ENCODE assay signal across 9 cellular contexts in the genomic region with DNA sequence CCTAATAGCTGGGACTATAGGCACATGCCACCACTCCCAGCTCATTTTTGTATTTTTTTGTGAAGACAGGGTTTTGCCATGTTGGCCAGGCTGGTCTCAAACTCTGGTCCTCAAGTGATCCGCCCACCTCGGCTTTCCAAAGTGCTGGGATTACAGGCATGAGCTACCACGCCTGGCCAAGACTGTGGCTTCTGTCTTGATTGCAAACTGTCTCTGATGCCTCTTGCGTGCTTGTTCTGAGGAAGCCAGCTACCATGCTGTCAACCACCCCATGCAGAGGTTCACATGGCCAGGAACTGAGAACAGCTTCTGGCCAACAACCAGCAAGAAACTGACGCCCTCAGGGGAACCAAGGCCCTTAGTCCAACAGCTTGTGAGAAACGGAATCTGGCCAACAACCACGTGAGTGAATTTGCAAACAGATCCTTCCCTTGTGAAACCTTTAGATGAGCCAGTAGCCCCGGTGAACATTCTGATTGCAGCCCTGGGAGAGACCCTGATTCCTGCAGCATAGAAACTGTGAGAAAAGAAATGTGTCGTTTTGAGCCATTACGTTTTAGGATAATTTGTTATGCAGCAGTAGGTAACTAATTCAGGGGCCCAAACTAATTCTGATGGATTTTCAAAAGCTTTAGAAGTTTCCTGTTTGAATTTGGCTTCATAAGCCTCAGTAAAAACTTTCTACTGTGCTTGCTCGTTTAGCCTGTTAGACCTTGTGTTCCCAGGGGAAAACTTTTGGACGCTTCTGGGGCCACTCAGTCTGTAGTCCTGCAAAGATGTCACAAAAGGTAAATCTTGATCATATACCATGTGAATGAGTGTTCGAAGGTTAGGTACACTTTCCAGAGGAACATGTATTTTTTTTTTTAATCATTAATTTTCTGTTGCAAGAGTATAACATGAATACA.
A peak's percentile ranks its signal among the peaks of the same experiment; 100 is the strongest.
DNase-seq lines count a peak whose midpoint lies in the region; ATAC-seq, FAIRE-seq and TF ChIP-seq lines count a peak whose summit lies in the region.
"Had no signal": no experiment of that assay in that cellular context is flagged by ENCODE, and none has a peak within 500 bp of the region (broad histone marks: within the 10 kb centered on the region; RNA-seq: fewer than 3 reads in every experiment).

No MANE protein-coding gene starts in this region.

- intact Hi-C loops in heart left ventricle (cut with DNase I): loop anchor here in 9 of 10 donors (1.0 to 10.0 kb wide), 6 partner anchors 91 to 551 kb away; no protein-coding TSS in a partner anchor

- no peak for DNase-seq in GM18507 (ENCODE audit: extremely low spot score, insufficient read length, low read depth)
- DNase-seq in NOMO-1 (lab: John Stamatoyannopoulos, UW; ENCODE audit: unreplicated experiment in 2 of 2): peak; percentile 46 to 56
- peak in 4 of 5 donors; percentile 33 to 71 (median 56) for DNase-seq in heart left ventricle
- no peak for DNase-seq in stimulated activated CD4-positive, alpha-beta T cell treated with anti-CD3 and anti-CD28 coated beads, Interleukin-15, amount 100 ng/mL, for 24 hours
- no peak for DNase-seq in activated CD4-positive, alpha-beta T cell treated with anti-CD3 and anti-CD28 coated beads, Interleukin-2, amount 50 U/mL, for 48 hours
- no peak for DNase-seq in activated naive CD4-positive, alpha-beta T cell treated with anti-CD3 and anti-CD28 coated beads, Interleukin-2, amount 50 U/mL, for 16 hours
- DNase-seq in DMS53 (lab: John Stamatoyannopoulos, UW): no peak

- ATAC-seq in HG02588 (IDR thresholded peaks at IDR 0.05; ENCODE audit: unreplicated experiment): peak; percentile 92
- peak; percentile 32 to 83 (median 70) for ATAC-seq in heart left ventricle

- no peaks in the 10 kb centered on the region for H3K9me3 ChIP-seq in heart left ventricle

- WGBS in heart left ventricle, 4 donors: 46 to 57% (median 54%) methylated on average over 13 of the region's 13 CpGs

- no peak for TF ChIP-seq POLR2A in heart left ventricle (IDR thresholded peaks at IDR 0.05)

- no peaks in the 10 kb centered on the region for H3K36me3 ChIP-seq in heart left ventricle

- H3K4me3 ChIP-seq in heart left ventricle: no peak overlapping the region
- H3K4me3 ChIP-seq: SK-N-MC had no signal

- peak overlapping the region in 6 of 12 donors; percentile 1 to 50 (median 20) for H3K27ac ChIP-seq in heart left ventricle
- H3K27ac ChIP-seq: SK-N-MC had no signal

- peaks cover 0 to 6% (median 0%) of the 10 kb centered on the region in 9 donors for H3K27me3 ChIP-seq in heart left ventricle

- peak; percentile 100 for FAIRE-seq in GM18507 (lab: Jason Lieb, UNC)

- TF ChIP-seq CTCF in heart left ventricle (IDR thresholded peaks at IDR 0.05): no peak

- H3K4me1 ChIP-seq in heart left ventricle: no peaks in the 10 kb centered on the region

Comparison
In these comparisons a context has a peak if more than half of its experiments do, and no peak if none do; other contexts are left out.
1. DNase-seq: peak in NOMO-1 (2 of 2) and heart left ventricle (4 of 5); none in GM18507 (single experiment), stimulated activated CD4-positive, alpha-beta T cell treated with anti-CD3 and anti-CD28 coated beads, Interleukin-15, amount 100 ng/mL, for 24 hours (single experiment), activated CD4-positive, alpha-beta T cell treated with anti-CD3 and anti-CD28 coated beads, Interleukin-2, amount 50 U/mL, for 48 hours (0 of 2), activated naive CD4-positive, alpha-beta T cell treated with anti-CD3 and anti-CD28 coated beads, Interleukin-2, amount 50 U/mL, for 16 hours (single experiment) and DMS53 (single experiment).